ENCODE assay signal across 19 cellular contexts in genomic region chr10:35274511-35275060, GRCh38.
"Had no signal": no experiment of that assay in that cellular context is flagged by ENCODE, and none has a peak within 500 bp of the region (broad histone marks: within the 10 kb centered on the region; RNA-seq: fewer than 3 reads in every experiment).

No MANE protein-coding gene starts in this region.

- H3K9me3 ChIP-seq: body of pancreas, colonic mucosa, tibial artery had no signal

- ATAC-seq: activated CD8-positive, alpha-beta memory T cell treated with anti-CD3 and anti-CD28 coated beads, Interleukin-2, amount 10 ng/mL, durations not matched to agents 7 days and 5 days; body of pancreas; foreskin keratinocyte; left colon had no signal

- H3K4me3 ChIP-seq: body of pancreas, colonic mucosa, lung, tibial artery had no signal

- H3K27me3 ChIP-seq: body of pancreas, colonic mucosa, foreskin keratinocyte had no signal

- H3K36me3 ChIP-seq: colonic mucosa, tibial artery had no signal

- DNase-seq: activated CD4-positive, alpha-beta T cell treated with anti-CD3 and anti-CD28 coated beads, Interleukin-2, amount 50 U/mL, for 48 hours; activated CD8-positive, alpha-beta memory T cell treated with anti-CD3 and anti-CD28 coated beads, Interleukin-2, amount 10 ng/mL, durations not matched to agents 7 days and 5 days; activated naive CD4-positive, alpha-beta T cell treated with Interleukin-2 at 50 U/mL for 16 hours; body of pancreas; central memory CD4-positive, alpha-beta T cell; colonic mucosa; foreskin keratinocyte; hypothalamus; islet precursor cell; left colon; nephron progenitor cell; nucleus accumbens; posterior cingulate gyrus; stimulated activated naive CD4-positive, alpha-beta T cell; substantia nigra; T-helper 2 cell; tibial artery had no signal

- FAIRE-seq: urothelium cell line had no signal

- H3K27ac ChIP-seq: body of pancreas, colonic mucosa, foreskin keratinocyte, tibial artery had no signal

- H3K4me1 ChIP-seq: body of pancreas, colonic mucosa, foreskin keratinocyte, tibial artery had no signal
